Comparison of ENCODE assay signal across 1 cellular context in the genomic region with DNA sequence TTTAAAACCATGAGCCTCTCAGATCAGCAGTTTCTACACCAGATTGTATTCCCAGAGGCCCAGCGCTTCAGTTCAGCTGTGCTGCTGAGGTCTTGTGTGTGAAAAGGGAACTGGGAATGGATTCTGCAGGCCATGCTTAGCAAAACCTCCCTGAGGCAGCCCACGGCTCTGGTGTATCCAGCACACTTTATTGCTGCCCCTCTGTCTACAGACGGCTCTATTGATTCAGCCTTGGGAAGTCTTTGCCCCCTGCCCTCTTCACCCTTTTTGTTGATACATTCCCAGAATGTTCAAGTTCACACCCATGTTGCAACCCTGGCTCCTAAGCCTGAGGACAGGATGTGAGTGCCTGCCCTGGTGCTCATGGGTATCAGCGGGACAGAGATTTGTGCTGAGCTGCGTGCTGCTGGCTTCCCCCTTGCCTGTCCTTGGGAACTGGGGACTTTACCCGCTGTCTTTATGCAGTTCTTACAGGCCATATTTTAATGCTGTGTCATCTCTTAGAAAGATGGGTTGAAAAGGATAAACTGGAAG.
TF ChIP-seq lines count a peak whose summit lies in the region.

No MANE protein-coding gene starts in this region.

TF ChIP-seq in HepG2, 621 proteins besides CTCF, POLR2A, EP300 and RAD21 (continued from another document and continues in another):
- TF ChIP-seq, protein P1, sequence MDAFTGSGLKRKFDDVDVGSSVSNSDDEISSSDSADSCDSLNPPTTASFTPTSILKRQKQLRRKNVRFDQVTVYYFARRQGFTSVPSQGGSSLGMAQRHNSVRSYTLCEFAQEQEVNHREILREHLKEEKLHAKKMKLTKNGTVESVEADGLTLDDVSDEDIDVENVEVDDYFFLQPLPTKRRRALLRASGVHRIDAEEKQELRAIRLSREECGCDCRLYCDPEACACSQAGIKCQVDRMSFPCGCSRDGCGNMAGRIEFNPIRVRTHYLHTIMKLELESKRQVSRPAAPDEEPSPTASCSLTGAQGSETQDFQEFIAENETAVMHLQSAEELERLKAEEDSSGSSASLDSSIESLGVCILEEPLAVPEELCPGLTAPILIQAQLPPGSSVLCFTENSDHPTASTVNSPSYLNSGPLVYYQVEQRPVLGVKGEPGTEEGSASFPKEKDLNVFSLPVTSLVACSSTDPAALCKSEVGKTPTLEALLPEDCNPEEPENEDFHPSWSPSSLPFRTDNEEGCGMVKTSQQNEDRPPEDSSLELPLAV (CRISPR knock-in tag; conservative IDR thresholded peaks at IDR 0.05; ENCODE audit: low read depth), result no peak; the same call in 1 of the 2 replicates
- TF ChIP-seq ZHX1 (CRISPR knock-in tag; IDR thresholded peaks at IDR 0.05; ENCODE audit: low read depth), result peak; percentile 76; the same call in 1 of the 2 replicates
- TF ChIP-seq ZNF558 (CRISPR knock-in tag; IDR thresholded peaks at IDR 0.05; ENCODE audit: borderline replicate concordance), result no peak
- no peak for TF ChIP-seq ZNF496 (CRISPR knock-in tag; IDR thresholded peaks at IDR 0.05; ENCODE audit: insufficient replicate concordance)
- TF ChIP-seq, protein P2, sequence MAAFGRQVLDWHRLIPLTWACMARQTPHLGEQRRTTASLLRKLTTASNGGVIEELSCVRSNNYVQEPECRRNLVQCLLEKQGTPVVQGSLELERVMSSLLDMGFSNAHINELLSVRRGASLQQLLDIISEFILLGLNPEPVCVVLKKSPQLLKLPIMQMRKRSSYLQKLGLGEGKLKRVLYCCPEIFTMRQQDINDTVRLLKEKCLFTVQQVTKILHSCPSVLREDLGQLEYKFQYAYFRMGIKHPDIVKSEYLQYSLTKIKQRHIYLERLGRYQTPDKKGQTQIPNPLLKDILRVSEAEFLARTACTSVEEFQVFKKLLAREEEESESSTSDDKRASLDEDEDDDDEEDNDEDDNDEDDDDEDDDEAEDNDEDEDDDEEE (CRISPR knock-in tag; IDR thresholded peaks at IDR 0.05), result no peak
- TF ChIP-seq SNAI1 (CRISPR knock-in tag; IDR thresholded peaks at IDR 0.05; ENCODE audit: borderline replicate concordance), result no peak
- no peak for TF ChIP-seq PRMT3 (CRISPR knock-in tag; IDR thresholded peaks at IDR 0.05; ENCODE audit: borderline replicate concordance, low read depth)
- TF ChIP-seq, protein P3, sequence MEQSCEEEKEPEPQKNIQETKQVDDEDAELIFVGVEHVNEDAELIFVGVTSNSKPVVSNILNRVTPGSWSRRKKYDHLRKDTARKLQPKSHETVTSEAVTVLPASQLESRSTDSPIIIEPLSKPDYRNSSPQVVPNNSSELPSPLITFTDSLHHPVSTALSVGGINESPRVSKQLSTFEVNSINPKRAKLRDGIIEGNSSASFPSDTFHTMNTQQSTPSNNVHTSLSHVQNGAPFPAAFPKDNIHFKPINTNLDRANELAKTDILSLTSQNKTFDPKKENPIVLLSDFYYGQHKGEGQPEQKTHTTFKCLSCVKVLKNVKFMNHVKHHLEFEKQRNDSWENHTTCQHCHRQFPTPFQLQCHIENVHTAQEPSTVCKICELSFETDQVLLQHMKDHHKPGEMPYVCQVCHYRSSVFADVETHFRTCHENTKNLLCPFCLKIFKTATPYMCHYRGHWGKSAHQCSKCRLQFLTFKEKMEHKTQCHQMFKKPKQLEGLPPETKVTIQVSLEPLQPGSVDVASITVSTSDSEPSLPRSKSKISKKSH (CRISPR knock-in tag; IDR thresholded peaks at IDR 0.05; ENCODE audit: borderline replicate concordance), result no peak
- no peak for TF ChIP-seq ZNF407 (CRISPR knock-in tag; IDR thresholded peaks at IDR 0.05; ENCODE audit: not compliant biosample characterization)
- TF ChIP-seq NFE2L1 (CRISPR knock-in tag; IDR thresholded peaks at IDR 0.05; ENCODE audit: borderline replicate concordance), result no peak
- peak; percentile 82 for TF ChIP-seq KDM6A (CRISPR knock-in tag; IDR thresholded peaks at IDR 0.05; ENCODE audit: low read depth)
- TF ChIP-seq ZMYM4 (CRISPR knock-in tag; IDR thresholded peaks at IDR 0.05), result peak; percentile 96
- TF ChIP-seq TFE3 (CRISPR knock-in tag; IDR thresholded peaks at IDR 0.05), result peak; percentile 83
- TF ChIP-seq, protein P4, sequence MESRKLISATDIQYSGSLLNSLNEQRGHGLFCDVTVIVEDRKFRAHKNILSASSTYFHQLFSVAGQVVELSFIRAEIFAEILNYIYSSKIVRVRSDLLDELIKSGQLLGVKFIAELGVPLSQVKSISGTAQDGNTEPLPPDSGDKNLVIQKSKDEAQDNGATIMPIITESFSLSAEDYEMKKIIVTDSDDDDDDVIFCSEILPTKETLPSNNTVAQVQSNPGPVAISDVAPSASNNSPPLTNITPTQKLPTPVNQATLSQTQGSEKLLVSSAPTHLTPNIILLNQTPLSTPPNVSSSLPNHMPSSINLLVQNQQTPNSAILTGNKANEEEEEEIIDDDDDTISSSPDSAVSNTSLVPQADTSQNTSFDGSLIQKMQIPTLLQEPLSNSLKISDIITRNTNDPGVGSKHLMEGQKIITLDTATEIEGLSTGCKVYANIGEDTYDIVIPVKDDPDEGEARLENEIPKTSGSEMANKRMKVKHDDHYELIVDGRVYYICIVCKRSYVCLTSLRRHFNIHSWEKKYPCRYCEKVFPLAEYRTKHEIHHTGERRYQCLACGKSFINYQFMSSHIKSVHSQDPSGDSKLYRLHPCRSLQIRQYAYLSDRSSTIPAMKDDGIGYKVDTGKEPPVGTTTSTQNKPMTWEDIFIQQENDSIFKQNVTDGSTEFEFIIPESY (CRISPR knock-in tag; IDR thresholded peaks at IDR 0.05), result peak; percentile 62
- TF ChIP-seq, protein P5, sequence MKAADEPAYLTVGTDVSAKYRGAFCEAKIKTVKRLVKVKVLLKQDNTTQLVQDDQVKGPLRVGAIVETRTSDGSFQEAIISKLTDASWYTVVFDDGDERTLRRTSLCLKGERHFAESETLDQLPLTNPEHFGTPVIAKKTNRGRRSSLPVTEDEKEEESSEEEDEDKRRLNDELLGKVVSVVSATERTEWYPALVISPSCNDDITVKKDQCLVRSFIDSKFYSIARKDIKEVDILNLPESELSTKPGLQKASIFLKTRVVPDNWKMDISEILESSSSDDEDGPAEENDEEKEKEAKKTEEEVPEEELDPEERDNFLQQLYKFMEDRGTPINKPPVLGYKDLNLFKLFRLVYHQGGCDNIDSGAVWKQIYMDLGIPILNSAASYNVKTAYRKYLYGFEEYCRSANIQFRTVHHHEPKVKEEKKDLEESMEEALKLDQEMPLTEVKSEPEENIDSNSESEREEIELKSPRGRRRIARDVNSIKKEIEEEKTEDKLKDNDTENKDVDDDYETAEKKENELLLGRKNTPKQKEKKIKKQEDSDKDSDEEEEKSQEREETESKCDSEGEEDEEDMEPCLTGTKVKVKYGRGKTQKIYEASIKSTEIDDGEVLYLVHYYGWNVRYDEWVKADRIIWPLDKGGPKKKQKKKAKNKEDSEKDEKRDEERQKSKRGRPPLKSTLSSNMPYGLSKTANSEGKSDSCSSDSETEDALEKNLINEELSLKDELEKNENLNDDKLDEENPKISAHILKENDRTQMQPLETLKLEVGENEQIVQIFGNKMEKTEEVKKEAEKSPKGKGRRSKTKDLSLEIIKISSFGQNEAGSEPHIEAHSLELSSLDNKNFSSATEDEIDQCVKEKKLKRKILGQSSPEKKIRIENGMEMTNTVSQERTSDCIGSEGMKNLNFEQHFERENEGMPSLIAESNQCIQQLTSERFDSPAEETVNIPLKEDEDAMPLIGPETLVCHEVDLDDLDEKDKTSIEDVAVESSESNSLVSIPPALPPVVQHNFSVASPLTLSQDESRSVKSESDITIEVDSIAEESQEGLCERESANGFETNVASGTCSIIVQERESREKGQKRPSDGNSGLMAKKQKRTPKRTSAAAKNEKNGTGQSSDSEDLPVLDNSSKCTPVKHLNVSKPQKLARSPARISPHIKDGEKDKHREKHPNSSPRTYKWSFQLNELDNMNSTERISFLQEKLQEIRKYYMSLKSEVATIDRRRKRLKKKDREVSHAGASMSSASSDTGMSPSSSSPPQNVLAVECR (CRISPR knock-in tag; IDR thresholded peaks at IDR 0.05; ENCODE audit: borderline replicate concordance), result peak; percentile 83; the same call in 1 of the 2 replicates
- peak; percentile 70 for TF ChIP-seq ZNF652 (CRISPR knock-in tag; IDR thresholded peaks at IDR 0.05; ENCODE audit: borderline replicate concordance, low read depth)
- TF ChIP-seq, protein P6, sequence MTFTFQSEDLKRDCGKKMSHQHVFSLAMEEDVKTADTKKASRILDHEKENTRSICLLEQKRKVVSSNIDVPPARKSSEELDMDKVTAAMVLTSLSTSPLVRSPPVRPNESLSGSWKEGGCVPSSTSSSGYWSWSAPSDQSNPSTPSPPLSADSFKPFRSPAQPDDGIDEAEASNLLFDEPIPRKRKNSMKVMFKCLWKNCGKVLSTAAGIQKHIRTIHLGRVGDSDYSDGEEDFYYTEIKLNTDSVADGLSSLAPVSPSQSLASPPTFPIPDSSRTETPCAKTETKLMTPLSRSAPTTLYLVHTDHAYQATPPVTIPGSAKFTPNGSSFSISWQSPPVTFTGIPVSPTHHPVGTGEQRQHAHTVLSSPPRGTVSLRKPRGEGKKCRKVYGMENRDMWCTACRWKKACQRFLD (CRISPR knock-in tag; IDR thresholded peaks at IDR 0.05; ENCODE audit: borderline replicate concordance), result no peak
- no peak for TF ChIP-seq ZNF546 (CRISPR knock-in tag; conservative IDR thresholded peaks at IDR 0.05)
- no peak for TF ChIP-seq RNF2 (conservative IDR thresholded peaks at IDR 0.05; ENCODE audit: low read depth)
